In the genomic region with DNA sequence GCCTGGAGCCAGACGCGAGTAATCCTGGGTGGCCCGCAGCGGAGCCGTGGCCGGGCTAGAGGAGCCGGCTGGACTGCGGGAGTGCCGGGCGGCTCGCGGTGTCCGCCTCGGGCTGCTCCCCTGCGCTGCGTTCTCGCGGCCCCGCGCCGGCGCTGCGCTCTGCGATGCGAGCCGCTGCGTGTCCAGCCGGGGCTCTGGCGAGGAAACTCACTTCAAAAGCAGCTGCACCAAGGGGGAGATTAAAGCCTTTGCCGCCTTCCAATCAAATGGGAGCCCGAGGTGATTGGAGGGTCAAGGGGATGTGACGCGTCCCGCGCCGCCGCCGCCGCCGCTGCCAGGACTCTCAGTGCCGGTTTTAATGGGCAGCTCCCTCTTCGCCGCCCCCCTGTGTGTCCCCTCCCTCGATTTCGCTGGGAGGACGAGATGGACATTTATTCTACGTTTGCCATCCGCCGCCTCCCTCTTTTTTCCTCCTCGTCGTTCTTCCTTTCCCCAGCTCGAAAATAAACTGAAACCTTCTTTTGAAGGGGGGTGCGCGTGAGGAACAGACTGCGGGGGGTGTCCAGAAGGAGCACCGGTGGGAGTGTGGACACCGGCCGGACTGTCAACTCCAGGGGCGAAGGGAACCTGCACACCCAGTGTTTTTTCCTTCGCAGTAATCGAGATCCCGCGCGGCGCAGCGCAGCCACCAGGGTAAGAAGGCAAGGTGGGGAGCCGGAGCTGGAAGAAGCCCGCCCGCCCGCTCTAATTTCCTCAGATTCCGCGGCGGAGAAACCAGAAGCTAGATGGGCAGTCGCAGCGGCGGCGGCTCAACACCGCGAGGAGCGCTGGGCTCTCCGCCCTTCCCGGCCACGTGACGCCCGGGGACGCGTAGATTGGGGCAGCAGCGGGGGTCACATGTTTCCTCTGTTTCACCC, we compare ENCODE assay signal across 8 cellular contexts. TPM values are rescaled to one million over a fixed set of nuclear protein-coding genes. Genes with fewer than 3 reads are reported as not detected.
DNase-seq lines count a peak whose midpoint lies in the region; ATAC-seq, FAIRE-seq and TF ChIP-seq lines count a peak whose summit lies in the region.

A gene with protein sequence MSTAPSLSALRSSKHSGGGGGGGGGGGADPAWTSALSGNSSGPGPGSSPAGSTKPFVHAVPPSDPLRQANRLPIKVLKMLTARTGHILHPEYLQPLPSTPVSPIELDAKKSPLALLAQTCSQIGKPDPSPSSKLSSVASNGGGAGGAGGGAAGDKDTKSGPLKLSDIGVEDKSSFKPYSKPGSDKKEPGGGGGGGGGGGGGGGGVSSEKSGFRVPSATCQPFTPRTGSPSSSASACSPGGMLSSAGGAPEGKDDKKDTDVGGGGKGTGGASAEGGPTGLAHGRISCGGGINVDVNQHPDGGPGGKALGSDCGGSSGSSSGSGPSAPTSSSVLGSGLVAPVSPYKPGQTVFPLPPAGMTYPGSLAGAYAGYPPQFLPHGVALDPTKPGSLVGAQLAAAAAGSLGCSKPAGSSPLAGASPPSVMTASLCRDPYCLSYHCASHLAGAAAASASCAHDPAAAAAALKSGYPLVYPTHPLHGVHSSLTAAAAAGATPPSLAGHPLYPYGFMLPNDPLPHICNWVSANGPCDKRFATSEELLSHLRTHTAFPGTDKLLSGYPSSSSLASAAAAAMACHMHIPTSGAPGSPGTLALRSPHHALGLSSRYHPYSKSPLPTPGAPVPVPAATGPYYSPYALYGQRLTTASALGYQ (minus strand): TSS at position 196 of the 917 bp plus-strand sequence. CDS start 345 bp downstream, outside the sequence.

- peak within 1 kb of the TSS; percentile 91 for H3K4me3 Mint-ChIP-seq in T-helper 17 cell

- H3K27ac ChIP-seq in HepG2 (ENCODE audit: extremely low read length, insufficient read depth, low read length) = peak within 1 kb of the TSS; percentile 97

- POLR2A ChIA-PET in HepG2 (lab: Yijun Ruan, JAX) = interaction anchor here (0.7 to 8.4 kb wide), 46 partner anchors 8 to 901 kb away, joined by 3 to 219 read pairs (median 5); a partner anchor contains a TSS

- H3K9ac ChIP-seq in HepG2 (ENCODE audit: insufficient read depth, low read depth, low read length) = peak within 1 kb of the TSS; percentile 93

- peaks cover 5 to 21% of the 10 kb centered on the region in 2 experiments; a peak in 2 of 5 replicates for H3K36me3 ChIP-seq in HepG2 (replicated peaks in 1 of 2; ENCODE audit: control insufficient read depth in 1 of 2, insufficient read depth in 2 of 2, low read length in 2 of 2)

- FAIRE-seq in HepG2 (lab: Jason Lieb, UNC) = peak; percentile 81

- in situ Hi-C loops in HepG2 (cut with HindIII; ENCODE audit: extremely low pct_ligation_motif_present, low pct_unique_long_range_greater_than_20kb) = loop anchor here (5.0 kb wide), 1 partner anchor 370 kb away; no protein-coding TSS in a partner anchor

- peaks cover 42% of the 10 kb centered on the region for H3K27me3 Mint-ChIP-seq in T-helper 17 cell

- no TSS peak for BruUV-seq in HepG2 (replicated peaks; lab: Mats Ljungman, UMichigan)

- TF ChIP-seq RAD21 in HepG2 (CRISPR knock-in tag; IDR thresholded peaks at IDR 0.05) = peak; percentile 71

- no peaks in the 10 kb centered on the region; a peak in 1 of 5 replicates for H3K27me3 ChIP-seq in HepG2 (ENCODE audit: control insufficient read depth in 1 of 2, insufficient read depth in 2 of 2, low read length in 2 of 2)

- H3K4me3 ChIP-seq in HepG2 (replicated peaks in 1 of 3; ENCODE audit: insufficient read depth in 1 of 3, low read depth in 2 of 3, low read length in 3 of 3) = peak within 1 kb of the TSS; percentile 100

- H3K27ac Mint-ChIP-seq in T-helper 17 cell = no peak within 1 kb of the TSS

- peaks cover 25% of the 10 kb centered on the region for H3K4me1 ChIP-seq in HepG2 (ENCODE audit: insufficient read depth, low read length)

- peaks cover 26% of the 10 kb centered on the region; the same call in 1 of the 2 replicates for H4K20me1 ChIP-seq in HepG2 (ENCODE audit: insufficient read depth, low read length)

- H3K79me2 ChIP-seq in HepG2 (ENCODE audit: insufficient read depth, low read length) = peaks cover 55% of the 10 kb centered on the region

- peak; percentile 31 for DNase-seq in activated T-cell treated with anti-CD3 and anti-CD28 coated beads for 24 hours (ENCODE audit: low read depth)
- DNase-seq in activated T-cell treated with anti-CD3 and anti-CD28 coated beads for 4 hours = no peak
- DNase-seq in NCI-H1436 treated with DMSO at 0.1 percent for 48 hours (lab: John Stamatoyannopoulos, UW) = peak; percentile 90
- no peak for DNase-seq in T-helper 17 cell
- DNase-seq in ecto neural progenitor cell (ENCODE audit: low spot score) = peak; percentile 97
- DNase-seq in HepG2 (ENCODE audit: low spot score) = peak; percentile 98
- DNase-seq in stimulated activated CD4-positive, alpha-beta T cell treated with anti-CD3 and anti-CD28 coated beads, Interleukin-4, amount 100 ng/mL, for 24 hours = peak; percentile 32

- peaks cover 8% of the 10 kb centered on the region for H3K36me3 Mint-ChIP-seq in T-helper 17 cell (ENCODE audit: low read depth)

- CTCF ChIA-PET in HepG2 (lab: Yijun Ruan, JAX; ENCODE audit: low intra/inter-chr PET ratio, low total read pairs) = interaction anchor here (1.3 kb wide), 1 partner anchor 509 kb away, joined by 3 read pairs; no protein-coding TSS in a partner anchor

- no peaks in the 10 kb centered on the region for H3K9me3 ChIP-seq in T-helper 17 cell (ENCODE audit: control insufficient read depth, low read length, poor library complexity, severe bottlenecking)
- no peaks in the 10 kb centered on the region for H3K9me3 ChIP-seq in HepG2 (ENCODE audit: low read length)

- TF ChIP-seq POLR2A in HepG2 (IDR thresholded peaks at IDR 0.05; ENCODE audit: insufficient read depth in 1 of 2, low read depth in 2 of 2, low read length in 2 of 2) = peak in 1 of 2 experiments; percentile 98; a peak in 2 of 4 replicates

- ATAC-seq in HG02678 (IDR thresholded peaks at IDR 0.05; ENCODE audit: unreplicated experiment) (peak; percentile 58), T-helper 17 cell (peak; percentile 57), HepG2 (peak; percentile 65)

- no peak; the same call in 1 of the 2 replicates for TF ChIP-seq CTCF in HepG2 (CRISPR knock-in tag; IDR thresholded peaks at IDR 0.05)

- H3K4me2 ChIP-seq in HepG2 (ENCODE audit: low read depth, low read length) = peak within 1 kb of the TSS; percentile 99

- intact Hi-C loops in HepG2 (cut with micrococcal nuclease; ENCODE audit: unreplicated experiment) = loop anchor here (1.0 to 10.0 kb wide), 8 partner anchors 27 to 900 kb away; no protein-coding TSS in a partner anchor

- TF ChIP-seq EP300 in HepG2 (IDR thresholded peaks at IDR 0.05; ENCODE audit: low read depth in 2 of 2, low read length in 2 of 2) = peak in 1 of 2 experiments; percentile 43; a peak in 1 of 4 replicates
- no peak for TF ChIP-seq EP300 in HepG2 (CRISPR knock-in tag; IDR thresholded peaks at IDR 0.05; ENCODE audit: borderline replicate concordance)

- peak within 1 kb of the TSS; percentile 79 for H2AFZ ChIP-seq in HepG2 (ENCODE audit: low read length)

- WGBS in HepG2 (ENCODE audit: low lambda C conversion rate) = under 1% methylated on average over 36 of the region's 88 CpGs

- peaks cover 17% of the 10 kb centered on the region for H3K4me1 Mint-ChIP-seq in T-helper 17 cell

TF ChIP-seq in HepG2, 621 proteins besides CTCF, POLR2A, EP300 and RAD21 (continues in another document):
- TF ChIP-seq, protein P1, sequence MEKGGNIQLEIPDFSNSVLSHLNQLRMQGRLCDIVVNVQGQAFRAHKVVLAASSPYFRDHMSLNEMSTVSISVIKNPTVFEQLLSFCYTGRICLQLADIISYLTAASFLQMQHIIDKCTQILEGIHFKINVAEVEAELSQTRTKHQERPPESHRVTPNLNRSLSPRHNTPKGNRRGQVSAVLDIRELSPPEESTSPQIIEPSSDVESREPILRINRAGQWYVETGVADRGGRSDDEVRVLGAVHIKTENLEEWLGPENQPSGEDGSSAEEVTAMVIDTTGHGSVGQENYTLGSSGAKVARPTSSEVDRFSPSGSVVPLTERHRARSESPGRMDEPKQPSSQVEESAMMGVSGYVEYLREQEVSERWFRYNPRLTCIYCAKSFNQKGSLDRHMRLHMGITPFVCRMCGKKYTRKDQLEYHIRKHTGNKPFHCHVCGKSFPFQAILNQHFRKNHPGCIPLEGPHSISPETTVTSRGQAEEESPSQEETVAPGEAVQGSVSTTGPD (CRISPR knock-in tag; IDR thresholded peaks at IDR 0.05) = 0 out of 2 replicates have a peak, but pooled peaks have one; percentile 32
- TF ChIP-seq SKI (IDR thresholded peaks at IDR 0.05; ENCODE audit: partially characterized antibody) = peak; percentile 75
- peak; percentile 6; the same call in 1 of the 2 replicates for TF ChIP-seq ZFP36L1 (CRISPR knock-in tag; IDR thresholded peaks at IDR 0.05)
- TF ChIP-seq ZNF451 (CRISPR knock-in tag; IDR thresholded peaks at IDR 0.05) = 0 out of 2 replicates have a peak, but pooled peaks have one; percentile 38
- TF ChIP-seq ZFY (CRISPR knock-in tag; IDR thresholded peaks at IDR 0.05) = peak; percentile 51
- TF ChIP-seq ZNF713 (CRISPR knock-in tag; IDR thresholded peaks at IDR 0.05) = 0 out of 2 replicates have a peak, but pooled peaks have one; percentile 42

RNA-seq across cellular contexts. Expression of the gene that starts here (rescaled TPM):
- under 1 TPM; 0.12 to 0.50 TPM for total RNA-seq in T-helper 17 cell
- 5.8 and 8.3 TPM in 2 replicates for total RNA-seq in HepG2 (2016; rRNA removed; fragmentation: Illumina TruSeq; extraction: Trizol)
- 1.8 and 1.9 TPM in 2 replicates for total RNA-seq in HepG2 (2016; cell fraction: cytosol; rRNA removed; fragmentation: Illumina TruSeq; extraction: Trizol; ENCODE audit: low read depth)
- total RNA-seq in HepG2 (2016; cell fraction: insoluble cytoplasmic fraction; rRNA removed; fragmentation: Illumina TruSeq; extraction: Trizol) = 5.6 and 8.5 TPM in 2 replicates
- total RNA-seq in HepG2 (2016; cell fraction: membrane; rRNA removed; fragmentation: Illumina TruSeq; extraction: Trizol) = 6.0 and 6.3 TPM in 2 replicates
- 8.7 TPM in 2 replicates for total RNA-seq in HepG2 (2016; cell fraction: nucleus; rRNA removed; fragmentation: Illumina TruSeq; extraction: Trizol)
- 2.7 and 4.0 TPM in 2 replicates for polyA plus RNA-seq in HepG2 (2011; rRNA removed)
- 2.4 and 4.0 TPM in 2 replicates for polyA plus RNA-seq in HepG2 (2011; cell fraction: cytosol; rRNA removed)
- 15.1 and 19.3 TPM in 2 replicates for polyA plus RNA-seq in HepG2 (2011; cell fraction: nucleus; rRNA removed)
- polyA plus RNA-seq in HepG2 (2012) = 9.8 and 13.3 TPM in 2 replicates
- 1.3 and 1.4 TPM in 2 replicates for polyA plus RNA-seq in HepG2 (2016; cell fraction: cytosol; fragmentation: Illumina TruSeq; extraction: Trizol; ENCODE audit: low read depth)
- polyA plus RNA-seq in HepG2 (2016; cell fraction: insoluble cytoplasmic fraction; fragmentation: Illumina TruSeq; extraction: Trizol; ENCODE audit: low read depth) = 13.9 and 16.9 TPM in 2 replicates
- 4.1 and 4.2 TPM in 2 replicates for polyA plus RNA-seq in HepG2 (2016; cell fraction: membrane; fragmentation: Illumina TruSeq; extraction: Trizol; ENCODE audit: low read depth)
- polyA plus RNA-seq in HepG2 (2016; cell fraction: nucleus; fragmentation: Illumina TruSeq; extraction: Trizol; ENCODE audit: insufficient read depth, low read depth) = 25.1 and 25.7 TPM in 2 replicates
- polyA minus RNA-seq in HepG2 (2011; rRNA and poly(A)+ RNA removed; ENCODE audit: low replicate concordance) = 1.0 and 15.3 TPM in 2 replicates
- polyA minus RNA-seq in HepG2 (2011; cell fraction: cytosol; rRNA and poly(A)+ RNA removed) = 10.1 and 11.8 TPM in 2 replicates
- 7.0 and 10.7 TPM in 2 replicates for polyA minus RNA-seq in HepG2 (2011; cell fraction: nucleus; rRNA and poly(A)+ RNA removed)

Comparison
In these comparisons a context has a peak if more than half of its experiments do, and no peak if none do; other contexts are left out.
1. DNase-seq: peak in activated T-cell treated with anti-CD3 and anti-CD28 coated beads for 24 hours (single experiment), NCI-H1436 treated with DMSO at 0.1 percent for 48 hours (single experiment), ecto neural progenitor cell (single experiment), HepG2 (single experiment) and stimulated activated CD4-positive, alpha-beta T cell treated with anti-CD3 and anti-CD28 coated beads, Interleukin-4, amount 100 ng/mL, for 24 hours (single experiment); none in activated T-cell treated with anti-CD3 and anti-CD28 coated beads for 4 hours (single experiment) and T-helper 17 cell (0 of 3).
2. Peak in ATAC-seq in T-helper 17 cell; RNA of the gene not detected or under 1 TPM.
3. Peak in every context shown above with its lines, with median percentiles within 50 percentile points of each other: ATAC-seq.